Comparison of ENCODE assay signal across 2 cellular contexts in genomic region chr12:113452458-113452857, GRCh38.
TF ChIP-seq lines count a peak whose summit lies in the region.

No MANE protein-coding gene starts in this region.

TF ChIP-seq in A549, 52 proteins besides CTCF, POLR2A, EP300 and RAD21:
- TF ChIP-seq ZFP36 (IDR thresholded peaks at IDR 0.05; ENCODE audit: borderline replicate concordance, partially characterized antibody) (peak; percentile 67), CBX8 (IDR thresholded peaks at IDR 0.05) (no peak), KDM1A (IDR thresholded peaks at IDR 0.05; ENCODE audit: low read depth) (0 out of 2 replicates have a peak, but pooled peaks have one; percentile 17), RNF2 (IDR thresholded peaks at IDR 0.05; ENCODE audit: borderline replicate concordance, low read depth) (no peak)
TF ChIP-seq in A549: peak in this region for 2.

TF ChIP-seq in GM12878, 131 proteins besides CTCF, POLR2A, EP300 and RAD21:
- TF ChIP-seq SMARCA5 (IDR thresholded peaks at IDR 0.05) (0 out of 2 replicates have a peak, but pooled peaks have one; percentile 33), RUNX3 (IDR thresholded peaks at IDR 0.05; ENCODE audit: low read length) (no peak), HCFC1 (IDR thresholded peaks at IDR 0.05; ENCODE audit: low read length) (no peak), ZNF622 (IDR thresholded peaks at IDR 0.05) (no peak), BACH1 (IDR thresholded peaks at IDR 0.05; ENCODE audit: borderline replicate concordance) (no peak), SPI1 (IDR thresholded peaks at IDR 0.05; ENCODE audit: borderline replicate concordance, insufficient read depth, low read depth, low read length) (no peak)
